ENCODE assay signal across 8 cellular contexts in genomic region chr2:196170202-196170680, GRCh38. TPM values are rescaled to one million over a fixed set of nuclear protein-coding genes. Genes with fewer than 3 reads are reported as not detected.
DNase-seq lines count a peak whose midpoint lies in the region; ATAC-seq lines count a peak whose summit lies in the region.

No MANE protein-coding gene starts in this region.

- H3K4me1 Mint-ChIP-seq in activated naive CD4-positive, alpha-beta T cell treated with anti-CD3 and anti-CD28 coated beads, Interleukin-2, amount 10 ng/mL, durations not matched to agents 7 days and 5 days, result peaks cover 37% of the 10 kb centered on the region

- CTCF ChIA-PET in activated naive CD4-positive, alpha-beta T cell treated with anti-CD3 and anti-CD28 coated beads, Interleukin-2, amount 10 ng/mL, durations not matched to agents 7 days and 5 days (lab: Charles Lee), result interaction anchor here (0.9 to 2.2 kb wide), 6 partner anchors 10 to 106 kb away, joined by 3 to 10 read pairs (median 4); no protein-coding TSS in a partner anchor

- DNase-seq in activated CD8-positive, alpha-beta memory T cell treated with anti-CD3 and anti-CD28 coated beads, Interleukin-2, amount 50 U/mL, for 4 hours, result peak; percentile 44
- DNase-seq in activated CD8-positive, alpha-beta memory T cell treated with anti-CD3 and anti-CD28 coated beads, Interleukin-2, amount 50 U/mL, for 48 hours, result no peak
- DNase-seq in NOMO-1 (lab: John Stamatoyannopoulos, UW; ENCODE audit: unreplicated experiment in 2 of 2) (peak; percentile 30 to 66), left cardiac atrium (peak; percentile 23), renal cortical epithelial cell (ENCODE audit: low read depth) (peak; percentile 61), DMS153 (lab: John Stamatoyannopoulos, UW) (no peak)
- DNase-seq in activated naive CD4-positive, alpha-beta T cell treated with anti-CD3 and anti-CD28 coated beads, Interleukin-2, amount 10 ng/mL, durations not matched to agents 7 days and 5 days, result peak; percentile 77

- peak; percentile 32 for ATAC-seq in HG02943 (IDR thresholded peaks at IDR 0.05; ENCODE audit: low read depth, unreplicated experiment)
- ATAC-seq in left cardiac atrium, result peak; percentile 8 to 10

- peaks cover 66% of the 10 kb centered on the region for H3K36me3 Mint-ChIP-seq in activated naive CD4-positive, alpha-beta T cell treated with anti-CD3 and anti-CD28 coated beads, Interleukin-2, amount 10 ng/mL, durations not matched to agents 7 days and 5 days

- peak overlapping the region; percentile 89 for H3K4me3 Mint-ChIP-seq in activated naive CD4-positive, alpha-beta T cell treated with anti-CD3 and anti-CD28 coated beads, Interleukin-2, amount 10 ng/mL, durations not matched to agents 7 days and 5 days

- peak overlapping the region; percentile 96 for H3K27ac Mint-ChIP-seq in activated naive CD4-positive, alpha-beta T cell treated with anti-CD3 and anti-CD28 coated beads, Interleukin-2, amount 10 ng/mL, durations not matched to agents 7 days and 5 days

- intact Hi-C loops in left cardiac atrium (cut with DNase I), result loop anchor here in 1 of 2 donors (10.0 kb wide), 1 partner anchor 115 kb away; no protein-coding TSS in a partner anchor

- no peaks in the 10 kb centered on the region for H3K9me3 Mint-ChIP-seq in activated naive CD4-positive, alpha-beta T cell treated with anti-CD3 and anti-CD28 coated beads, Interleukin-2, amount 10 ng/mL, durations not matched to agents 7 days and 5 days

- H3K27me3 Mint-ChIP-seq in activated naive CD4-positive, alpha-beta T cell treated with anti-CD3 and anti-CD28 coated beads, Interleukin-2, amount 10 ng/mL, durations not matched to agents 7 days and 5 days, result no peaks in the 10 kb centered on the region

RNA-seq across cellular contexts. Expression of gene STK17B, which starts 1.1 kb away (rescaled TPM):
- 10 to 100 TPM; 11.2 to 11.5 TPM for total RNA-seq in left cardiac atrium
- total RNA-seq in renal cortical epithelial cell, result 21.5 and 32.8 TPM in 2 replicates

Comparison
In these comparisons a context has a peak if more than half of its experiments do, and no peak if none do; other contexts are left out.
1. DNase-seq: peak in activated CD8-positive, alpha-beta memory T cell treated with anti-CD3 and anti-CD28 coated beads, Interleukin-2, amount 50 U/mL, for 4 hours (single experiment), NOMO-1 (2 of 2), activated naive CD4-positive, alpha-beta T cell treated with anti-CD3 and anti-CD28 coated beads, Interleukin-2, amount 10 ng/mL, durations not matched to agents 7 days and 5 days (single experiment), left cardiac atrium (single experiment) and renal cortical epithelial cell (single experiment); none in activated CD8-positive, alpha-beta memory T cell treated with anti-CD3 and anti-CD28 coated beads, Interleukin-2, amount 50 U/mL, for 48 hours (single experiment) and DMS153 (single experiment).